Comparison of ENCODE assay signal across 26 cellular contexts in genomic region chr2:174820361-174820760, GRCh38. TPM values are rescaled to one million over a fixed set of nuclear protein-coding genes. Genes with fewer than 3 reads are reported as not detected.
"Had no signal": no experiment of that assay in that cellular context is flagged by ENCODE, and none has a peak within 500 bp of the region (broad histone marks: within the 10 kb centered on the region; RNA-seq: fewer than 3 reads in every experiment).

No MANE protein-coding gene starts in this region.

- H3K27ac ChIP-seq: heart left ventricle, left ventricle myocardium inferior, ovary, spleen, suprapubic skin, thoracic aorta, tibial artery, uterus had no signal

- H3K36me3 Mint-ChIP-seq: natural killer cell treated with Interleukin-12 subunit alpha and Interleukin-12 subunit beta and Interleukin-15 and Interleukin-18, amount 100 ng/mL, for 72 hours; stimulated activated effector memory CD8-positive, alpha-beta T cell treated with anti-CD3 and anti-CD28 coated beads, Interleukin-12 subunit alpha, Interleukin-12 subunit beta, amount 100 ng/mL, for 72 hours had no signal

- H3K4me3 ChIP-seq: heart left ventricle, left ventricle myocardium inferior, lung, ovary, spleen, suprapubic skin, thoracic aorta, tibial artery, uterus had no signal

- H3K4me3 Mint-ChIP-seq: mesothelial cell of epicardium; naive thymus-derived CD4-positive, alpha-beta T cell; natural killer cell treated with Interleukin-12 subunit alpha and Interleukin-12 subunit beta and Interleukin-15 and Interleukin-18, amount 100 ng/mL, for 72 hours; neural crest cell; stimulated activated effector memory CD8-positive, alpha-beta T cell treated with anti-CD3 and anti-CD28 coated beads, Interleukin-12 subunit alpha, Interleukin-12 subunit beta, amount 100 ng/mL, for 72 hours; stimulated activated naive CD8-positive, alpha-beta T cell treated with anti-CD3 and anti-CD28 coated beads, Interleukin-15, Interleukin-2, amounts not matched to agents 100 ng/mL and 50 ng/mL, for 24 hours; type B pancreatic cell had no signal

- H3K27me3 ChIP-seq: heart left ventricle, ovary, spleen, suprapubic skin, tibial artery, uterus had no signal

- H3K36me3 ChIP-seq: ovary, suprapubic skin, thoracic aorta, uterus had no signal

- H3K4me1 Mint-ChIP-seq: naive thymus-derived CD4-positive, alpha-beta T cell; neural crest cell; stimulated activated effector memory CD8-positive, alpha-beta T cell treated with anti-CD3 and anti-CD28 coated beads, Interleukin-12 subunit alpha, Interleukin-12 subunit beta, amount 100 ng/mL, for 72 hours had no signal

- H3K9me3 ChIP-seq: heart left ventricle, left ventricle myocardium inferior, spleen, suprapubic skin, thoracic aorta, tibial artery, uterus had no signal

- DNase-seq: heart left ventricle; islet precursor cell; left ventricle myocardium inferior; mesendoderm; naive thymus-derived CD4-positive, alpha-beta T cell; ovary; right cardiac atrium; small intestine; spleen; stimulated activated CD4-positive, alpha-beta T cell treated with anti-CD3 and anti-CD28 coated beads, Interleukin-4, amount 100 ng/mL, for 24 hours; stimulated activated naive CD4-positive, alpha-beta T cell; tibial artery; uterus had no signal

- FAIRE-seq: small intestine had no signal

- H3K9me3 Mint-ChIP-seq: natural killer cell treated with Interleukin-12 subunit alpha and Interleukin-12 subunit beta and Interleukin-15 and Interleukin-18, amount 100 ng/mL, for 72 hours; stimulated activated effector memory CD8-positive, alpha-beta T cell treated with anti-CD3 and anti-CD28 coated beads, Interleukin-12 subunit alpha, Interleukin-12 subunit beta, amount 100 ng/mL, for 72 hours; type B pancreatic cell had no signal

- ATAC-seq: heart left ventricle; naive thymus-derived CD4-positive, alpha-beta T cell; natural killer cell treated with Interleukin-12 subunit alpha and Interleukin-12 subunit beta and Interleukin-15 and Interleukin-18, amount 100 ng/mL, for 72 hours; right cardiac atrium; sciatic nerve; stimulated activated effector memory CD8-positive, alpha-beta T cell treated with anti-CD3 and anti-CD28 coated beads, Interleukin-12 subunit alpha, Interleukin-12 subunit beta, amount 100 ng/mL, for 72 hours had no signal

- H3K27me3 Mint-ChIP-seq: progenitor cell of endocrine pancreas; stimulated activated naive CD8-positive, alpha-beta T cell treated with anti-CD3 and anti-CD28 coated beads, Interleukin-15, Interleukin-2, amounts not matched to agents 100 ng/mL and 50 ng/mL, for 24 hours; type B pancreatic cell had no signal

- H3K27ac Mint-ChIP-seq: mesothelial cell of epicardium; naive thymus-derived CD4-positive, alpha-beta T cell; natural killer cell treated with Interleukin-12 subunit alpha and Interleukin-12 subunit beta and Interleukin-15 and Interleukin-18, amount 100 ng/mL, for 72 hours; progenitor cell of endocrine pancreas; stimulated activated effector memory CD8-positive, alpha-beta T cell treated with anti-CD3 and anti-CD28 coated beads, Interleukin-12 subunit alpha, Interleukin-12 subunit beta, amount 100 ng/mL, for 72 hours; stimulated activated naive CD8-positive, alpha-beta T cell treated with anti-CD3 and anti-CD28 coated beads, Interleukin-15, Interleukin-2, amounts not matched to agents 100 ng/mL and 50 ng/mL, for 24 hours; type B pancreatic cell had no signal

- H3K4me1 ChIP-seq: spleen, suprapubic skin, uterus had no signal

RNA-seq across cellular contexts. Expression of gene CHRNA1, which starts 56.1 kb away (rescaled TPM):
- total RNA-seq: kidney epithelial cell; lung; naive thymus-derived CD4-positive, alpha-beta T cell; natural killer cell treated with Interleukin-12 subunit alpha and Interleukin-12 subunit beta and Interleukin-15 and Interleukin-18, amount 100 ng/mL, for 72 hours; neural crest cell; omental fat pad; progenitor cell of endocrine pancreas; suprapubic skin; uterus had no signal
- polyA plus RNA-seq: naive thymus-derived CD4-positive, alpha-beta T cell had no signal
